ENCODE assay signal across 8 cellular contexts in the genomic region with DNA sequence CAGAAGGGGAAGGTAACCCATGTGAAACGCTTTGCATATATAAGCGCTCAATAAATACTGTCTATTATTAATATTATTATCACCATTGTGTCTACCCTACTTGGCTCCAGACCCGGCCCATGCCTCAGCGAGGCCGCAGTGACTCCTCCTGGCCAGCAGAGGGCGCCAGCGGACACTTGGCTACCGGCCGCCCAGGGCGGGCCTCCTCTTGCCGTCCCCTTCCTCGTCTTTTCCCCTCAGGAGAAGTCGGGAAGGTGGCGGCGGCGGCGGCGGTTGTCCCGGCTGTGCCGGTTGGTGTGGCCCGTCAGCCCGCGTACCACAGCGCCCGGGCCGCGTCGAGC. TPM values are rescaled to one million over a fixed set of nuclear protein-coding genes. Genes with fewer than 3 reads are reported as not detected.
DNase-seq lines count a peak whose midpoint lies in the region; ATAC-seq and TF ChIP-seq lines count a peak whose summit lies in the region.

A gene with protein sequence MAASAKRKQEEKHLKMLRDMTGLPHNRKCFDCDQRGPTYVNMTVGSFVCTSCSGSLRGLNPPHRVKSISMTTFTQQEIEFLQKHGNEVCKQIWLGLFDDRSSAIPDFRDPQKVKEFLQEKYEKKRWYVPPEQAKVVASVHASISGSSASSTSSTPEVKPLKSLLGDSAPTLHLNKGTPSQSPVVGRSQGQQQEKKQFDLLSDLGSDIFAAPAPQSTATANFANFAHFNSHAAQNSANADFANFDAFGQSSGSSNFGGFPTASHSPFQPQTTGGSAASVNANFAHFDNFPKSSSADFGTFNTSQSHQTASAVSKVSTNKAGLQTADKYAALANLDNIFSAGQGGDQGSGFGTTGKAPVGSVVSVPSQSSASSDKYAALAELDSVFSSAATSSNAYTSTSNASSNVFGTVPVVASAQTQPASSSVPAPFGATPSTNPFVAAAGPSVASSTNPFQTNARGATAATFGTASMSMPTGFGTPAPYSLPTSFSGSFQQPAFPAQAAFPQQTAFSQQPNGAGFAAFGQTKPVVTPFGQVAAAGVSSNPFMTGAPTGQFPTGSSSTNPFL (plus strand): TSS at position 233 of the 341 bp plus-strand sequence. CDS start 266 bp downstream, outside the sequence.

- H3K4me3 ChIP-seq in brain microvascular endothelial cell (ENCODE audit: low read depth, low read length): peak within 1 kb of the TSS; percentile 89
- H3K4me3 ChIP-seq in iPS-15b (ENCODE audit: low read depth, low read length): peak within 1 kb of the TSS; percentile 71
- peak within 1 kb of the TSS; percentile 99 for H3K4me3 ChIP-seq in skeletal muscle satellite cell (ENCODE audit: low read length)

- H3K9ac ChIP-seq in iPS-15b (ENCODE audit: low read depth, low read length) (peak within 1 kb of the TSS; percentile 50), skeletal muscle satellite cell (ENCODE audit: low read depth, low read length) (peak within 1 kb of the TSS; percentile 95)

- in situ Hi-C loops in brain microvascular endothelial cell (cut with HindIII; ENCODE audit: low pct_ligation_motif_present, low sequenced_read_pairs): no loop called here

- DNase-seq in NCI-H2081 treated with DMSO at 0.1 percent for 48 hours (lab: John Stamatoyannopoulos, UW) (peak; percentile 39), UCSD-AML1 (lab: John Stamatoyannopoulos, UW; ENCODE audit: unreplicated experiment) (peak; percentile 88), brain microvascular endothelial cell (peak; percentile 78)

- no peaks in the 10 kb centered on the region for H3K9me3 ChIP-seq in iPS-15b (ENCODE audit: control insufficient read depth, insufficient read depth, low read length)
- H3K9me3 ChIP-seq in skeletal muscle satellite cell (replicated peaks; ENCODE audit: low read length): no peaks in the 10 kb centered on the region

- TF ChIP-seq CTCF in 22Rv1 (IDR thresholded peaks at IDR 0.05) (peak; percentile 97), brain microvascular endothelial cell (IDR thresholded peaks at IDR 0.05; ENCODE audit: low read depth, low read length, missing control alignments) (peak; percentile 99)

- no peaks in the 10 kb centered on the region for H3K36me3 ChIP-seq in brain microvascular endothelial cell (replicated peaks)
- no peaks in the 10 kb centered on the region for H3K36me3 ChIP-seq in iPS-15b (ENCODE audit: control insufficient read depth, insufficient read depth, low read length)
- no peaks in the 10 kb centered on the region for H3K36me3 ChIP-seq in skeletal muscle satellite cell (ENCODE audit: insufficient read depth, low read length)

- peak within 1 kb of the TSS; percentile 73 for H3K27ac ChIP-seq in 22Rv1
- peak within 1 kb of the TSS; percentile 79 for H3K27ac ChIP-seq in brain microvascular endothelial cell

- H3K4me2 ChIP-seq in skeletal muscle satellite cell (ENCODE audit: low read length): peak within 1 kb of the TSS; percentile 88

- no peaks in the 10 kb centered on the region for H3K27me3 ChIP-seq in brain microvascular endothelial cell (replicated peaks)
- no peaks in the 10 kb centered on the region for H3K27me3 ChIP-seq in iPS-15b (ENCODE audit: control insufficient read depth, insufficient read depth, low read length)
- H3K27me3 ChIP-seq in skeletal muscle satellite cell (ENCODE audit: control insufficient read depth, insufficient read depth, low read length): no peaks in the 10 kb centered on the region

- ATAC-seq in GM18502 (IDR thresholded peaks at IDR 0.05; ENCODE audit: poor library complexity, unreplicated experiment): peak; percentile 88
- ATAC-seq in HG02943 (IDR thresholded peaks at IDR 0.05; ENCODE audit: low read depth, unreplicated experiment): peak; percentile 88

- H3K4me1 ChIP-seq in iPS-15b (ENCODE audit: control insufficient read depth, insufficient read depth, low read length) (peaks cover 16% of the 10 kb centered on the region), skeletal muscle satellite cell (ENCODE audit: control insufficient read depth, insufficient read depth, low read length) (peaks cover 19% of the 10 kb centered on the region)

RNA-seq across cellular contexts. Expression of the gene that starts here (rescaled TPM):
- total RNA-seq in skeletal muscle satellite cell (2012; rRNA removed): 58.8 and 82.3 TPM in 2 replicates

Comparison
In these comparisons a context has a peak if more than half of its experiments do, and no peak if none do; other contexts are left out.
1. Peak in every context shown above with its lines: DNase-seq, ATAC-seq, H3K4me3 ChIP-seq and H3K27ac ChIP-seq.